ENCODE assay signal across 15 cellular contexts in genomic region chr5:143554918-143555477, GRCh38.
DNase-seq lines count a peak whose midpoint lies in the region; ATAC-seq and TF ChIP-seq lines count a peak whose summit lies in the region.
"Had no signal": no experiment of that assay in that cellular context is flagged by ENCODE, and none has a peak within 500 bp of the region (broad histone marks: within the 10 kb centered on the region; RNA-seq: fewer than 3 reads in every experiment).

No MANE protein-coding gene starts in this region.

- H3K27ac Mint-ChIP-seq in nephron progenitor cell = no peak overlapping the region
- H3K27ac Mint-ChIP-seq: activated CD8-positive, alpha-beta memory T cell treated with anti-CD3 and anti-CD28 coated beads, Interleukin-2, amount 10 ng/mL, durations not matched to agents 7 days and 5 days; activated naive CD4-positive, alpha-beta T cell treated with anti-CD3 and anti-CD28 coated beads for 36 hours; stimulated activated effector memory CD8-positive, alpha-beta T cell treated with anti-CD3 and anti-CD28 coated beads, Interleukin-12 subunit alpha, Interleukin-12 subunit beta, amount 100 ng/mL, for 72 hours had no signal

- H3K36me3 ChIP-seq in right lobe of liver = no peaks in the 10 kb centered on the region
- H3K36me3 ChIP-seq: upper lobe of right lung had no signal

- H3K4me3 Mint-ChIP-seq in nephron progenitor cell = no peak overlapping the region
- H3K4me3 Mint-ChIP-seq: activated CD8-positive, alpha-beta memory T cell treated with anti-CD3 and anti-CD28 coated beads, Interleukin-2, amount 10 ng/mL, durations not matched to agents 7 days and 5 days; activated naive CD4-positive, alpha-beta T cell treated with anti-CD3 and anti-CD28 coated beads for 36 hours; stimulated activated effector memory CD8-positive, alpha-beta T cell treated with anti-CD3 and anti-CD28 coated beads, Interleukin-12 subunit alpha, Interleukin-12 subunit beta, amount 100 ng/mL, for 72 hours had no signal

- 36% methylated on average over 4 of the region's 4 CpGs for WGBS in right lobe of liver (ENCODE audit: insufficient coverage, low coverage, low lambda C conversion rate, missing lambda C conversion rate)

- peak overlapping the region in 2 of 3 donors; percentile 33 to 53 for H3K27ac ChIP-seq in right lobe of liver
- H3K27ac ChIP-seq: upper lobe of right lung had no signal

- ATAC-seq in right lobe of liver (peak; percentile 25 to 74 (median 56)), omental fat pad (ENCODE audit: low FRiP score) (no peak)
- ATAC-seq: activated CD8-positive, alpha-beta memory T cell treated with anti-CD3 and anti-CD28 coated beads, Interleukin-2, amount 10 ng/mL, durations not matched to agents 7 days and 5 days had no signal

- intact Hi-C loops in right lobe of liver (cut with DNase I) = no loop called here

- TF ChIP-seq POLR2A in right lobe of liver (IDR thresholded peaks at IDR 0.05) = no peak

- no peaks in the 10 kb centered on the region for H3K27me3 Mint-ChIP-seq in nephron progenitor cell (ENCODE audit: low read depth, poor library complexity)
- H3K27me3 Mint-ChIP-seq: activated CD8-positive, alpha-beta memory T cell treated with anti-CD3 and anti-CD28 coated beads, Interleukin-2, amount 10 ng/mL, durations not matched to agents 7 days and 5 days had no signal

- H3K27me3 ChIP-seq in right lobe of liver = no peaks in the 10 kb centered on the region
- H3K27me3 ChIP-seq: upper lobe of right lung had no signal

- H3K36me3 Mint-ChIP-seq in nephron progenitor cell (ENCODE audit: low read depth) = no peaks in the 10 kb centered on the region
- H3K36me3 Mint-ChIP-seq: stimulated activated effector memory CD8-positive, alpha-beta T cell treated with anti-CD3 and anti-CD28 coated beads, Interleukin-12 subunit alpha, Interleukin-12 subunit beta, amount 100 ng/mL, for 72 hours had no signal

- DNase-seq in Daoy (ENCODE audit: low read depth) = peak; percentile 26
- peak; percentile 89 to 95 for DNase-seq in NOMO-1 (lab: John Stamatoyannopoulos, UW; ENCODE audit: unreplicated experiment in 2 of 2)
- peak; percentile 75 for DNase-seq in brain pericyte (ENCODE audit: low read depth, low spot score)
- DNase-seq in right lobe of liver = no peak
- DNase-seq in omental fat pad (ENCODE audit: low spot score) = no peak
- no peak for DNase-seq in nephron progenitor cell
- no peak for DNase-seq in NCI-H2081 (lab: John Stamatoyannopoulos, UW)
- DNase-seq in SW480 (ENCODE audit: low spot score) = no peak
- DNase-seq: activated CD8-positive, alpha-beta memory T cell treated with anti-CD3 and anti-CD28 coated beads, Interleukin-2, amount 10 ng/mL, durations not matched to agents 7 days and 5 days; activated naive CD4-positive, alpha-beta T cell treated with anti-CD3 and anti-CD28 coated beads for 36 hours; NCI-H1417 treated with DMSO at 0.1 percent for 48 hours; NCI-H524 treated with DMSO at 0.1 percent for 48 hours; stimulated activated CD4-positive, alpha-beta T cell treated with anti-CD3 and anti-CD28 coated beads, Interleukin-4, amount 100 ng/mL, for 1 hour; upper lobe of right lung had no signal

- TF ChIP-seq CTCF in right lobe of liver (IDR thresholded peaks at IDR 0.05) (peak in 1 of 4 donors; percentile 21), omental fat pad (IDR thresholded peaks at IDR 0.05) (no peak), nephron progenitor cell (IDR thresholded peaks at IDR 0.05) (no peak)

- peaks cover 16% of the 10 kb centered on the region for H3K4me1 Mint-ChIP-seq in nephron progenitor cell

- no peaks in the 10 kb centered on the region for H3K9me3 Mint-ChIP-seq in nephron progenitor cell
- H3K9me3 Mint-ChIP-seq: activated naive CD4-positive, alpha-beta T cell treated with anti-CD3 and anti-CD28 coated beads for 36 hours; stimulated activated effector memory CD8-positive, alpha-beta T cell treated with anti-CD3 and anti-CD28 coated beads, Interleukin-12 subunit alpha, Interleukin-12 subunit beta, amount 100 ng/mL, for 72 hours had no signal

- no peak overlapping the region for H3K4me3 ChIP-seq in right lobe of liver
- H3K4me3 ChIP-seq: upper lobe of right lung had no signal

- H3K4me1 ChIP-seq in right lobe of liver = peaks cover 0 to 7% (median under 1%) of the 10 kb centered on the region in 4 donors

- no peaks in the 10 kb centered on the region for H3K9me3 ChIP-seq in right lobe of liver
- H3K9me3 ChIP-seq: upper lobe of right lung had no signal

Comparison
In these comparisons a context has a peak if more than half of its experiments do, and no peak if none do; other contexts are left out.
1. DNase-seq: peak in Daoy (single experiment), NOMO-1 (2 of 2) and brain pericyte (single experiment); none in right lobe of liver (0 of 3), omental fat pad (single experiment), nephron progenitor cell (single experiment), NCI-H2081 (0 of 2) and SW480 (single experiment).